ENCODE assay signal across 8 cellular contexts in genomic region chr1:111733183-111733995, GRCh38. TPM values are rescaled to one million over a fixed set of nuclear protein-coding genes. Genes with fewer than 3 reads are reported as not detected.
DNase-seq lines count a peak whose midpoint lies in the region; ATAC-seq and TF ChIP-seq lines count a peak whose summit lies in the region.

No MANE protein-coding gene starts in this region.

- no peak overlapping the region for H3K4me3 ChIP-seq in fibroblast of the aortic adventitia (ENCODE audit: low read depth, low read length)
- no peak overlapping the region for H3K4me3 ChIP-seq in Karpas-422 (ENCODE audit: low read length)

- no peak overlapping the region for H2AFZ ChIP-seq in Karpas-422 (ENCODE audit: low read length)

- H3K36me3 ChIP-seq in Karpas-422 (ENCODE audit: insufficient read depth, low read length) = no peaks in the 10 kb centered on the region

- no peaks in the 10 kb centered on the region for H3K27me3 ChIP-seq in Karpas-422 (ENCODE audit: low read length)

- no peaks in the 10 kb centered on the region for H3K9me2 ChIP-seq in Karpas-422 (replicated peaks; ENCODE audit: insufficient read depth, low read length)

- H3K27ac ChIP-seq in RWPE1 (peak overlapping the region; percentile 59), Karpas-422 (ENCODE audit: low read length) (no peak overlapping the region)

- H3K27me3 Mint-ChIP-seq in progenitor cell of endocrine pancreas = peaks cover 11% of the 10 kb centered on the region

- peak; percentile 59 for DNase-seq in GDM1 (lab: John Stamatoyannopoulos, UW)
- no peak for DNase-seq in RWPE1 (ENCODE audit: low spot score)
- peak; percentile 51 for DNase-seq in fibroblast of the aortic adventitia (ENCODE audit: low read depth)
- DNase-seq in progenitor cell of endocrine pancreas (ENCODE audit: low spot score, unreplicated experiment) = no peak
- DNase-seq in Karpas-422 = no peak
- DNase-seq in GM10266 (ENCODE audit: extremely low spot score) = no peak

- no peaks in the 10 kb centered on the region for H3K9me3 Mint-ChIP-seq in progenitor cell of endocrine pancreas (ENCODE audit: low read depth)

- H3K4me2 ChIP-seq in Karpas-422 (ENCODE audit: low read depth, low read length, poor library complexity, severe bottlenecking) = no peak overlapping the region

- CTCF ChIA-PET in RWPE1 (lab: Yijun Ruan, JAX) = interaction anchor here (1.1 kb wide), 1 partner anchor 19 kb away, joined by 4 read pairs; no protein-coding TSS in a partner anchor

- H3K9me3 ChIP-seq in Karpas-422 (ENCODE audit: low read length) = no peaks in the 10 kb centered on the region

- no peaks in the 10 kb centered on the region for H3K79me2 ChIP-seq in Karpas-422 (ENCODE audit: low read length)

- peaks cover 12% of the 10 kb centered on the region; the same call in 1 of the 2 replicates for H4K20me1 ChIP-seq in Karpas-422 (ENCODE audit: insufficient read depth, low read depth, low read length)

- POLR2A ChIA-PET in RWPE1 (lab: Yijun Ruan, JAX; ENCODE audit: low non-redundant PET) = no interaction called here

- H3K4me1 Mint-ChIP-seq in progenitor cell of endocrine pancreas (ENCODE audit: low read depth) = peaks cover 14% of the 10 kb centered on the region

- H3K4me1 ChIP-seq in Karpas-422 (ENCODE audit: low read length) = peaks cover 20% of the 10 kb centered on the region

- no peak overlapping the region for H3K9ac ChIP-seq in Karpas-422 (ENCODE audit: low read length)

- peak overlapping the region; percentile 50 for H3K27ac Mint-ChIP-seq in progenitor cell of endocrine pancreas

- no peaks in the 10 kb centered on the region for H3K36me3 Mint-ChIP-seq in progenitor cell of endocrine pancreas (ENCODE audit: insufficient read depth)

- ATAC-seq in HG03460 (IDR thresholded peaks at IDR 0.05; ENCODE audit: unreplicated experiment) (no peak), HG03159 (IDR thresholded peaks at IDR 0.05; ENCODE audit: unreplicated experiment) (no peak)

- no peak overlapping the region for H3K4me3 Mint-ChIP-seq in progenitor cell of endocrine pancreas (ENCODE audit: low read depth)

- no peak for TF ChIP-seq CTCF in RWPE1 (conservative IDR thresholded peaks at IDR 0.05; ENCODE audit: low read depth)
- no peak for TF ChIP-seq CTCF in fibroblast of the aortic adventitia (IDR thresholded peaks at IDR 0.05; ENCODE audit: insufficient read depth, low read length)
- TF ChIP-seq CTCF in progenitor cell of endocrine pancreas (IDR thresholded peaks at IDR 0.05; ENCODE audit: unreplicated experiment) = no peak
- TF ChIP-seq CTCF in GM10266 (IDR thresholded peaks at IDR 0.05; ENCODE audit: control insufficient read depth, insufficient read depth, low read depth, missing control alignments) = no peak

RNA-seq across cellular contexts. Expression of gene INKA2, which starts 5.8 kb away (rescaled TPM):
- 0.27 TPM in 1 of 2 replicates, not detected in the other for total RNA-seq in fibroblast of the aortic adventitia (ENCODE audit: low replicate concordance)
- total RNA-seq in progenitor cell of endocrine pancreas = 4.4 and 5.8 TPM in 2 replicates
- 1.1 and 1.6 TPM in 2 replicates for total RNA-seq in Karpas-422 (2014; rRNA removed; shearing (Covaris generic); ENCODE audit: low replicate concordance)

RNA-seq across cellular contexts. Expression of gene DDX20, which starts 22.3 kb away (rescaled TPM):
- total RNA-seq in fibroblast of the aortic adventitia (ENCODE audit: low replicate concordance) (16.7 and 17.1 TPM in 2 replicates), progenitor cell of endocrine pancreas (18.4 and 18.6 TPM in 2 replicates)
- 20.6 and 33.3 TPM in 2 replicates for total RNA-seq in Karpas-422 (2014; rRNA removed; shearing (Covaris generic); ENCODE audit: low replicate concordance)

Comparison
In these comparisons a context has a peak if more than half of its experiments do, and no peak if none do; other contexts are left out.
1. DNase-seq: peak in GDM1 (single experiment) and fibroblast of the aortic adventitia (single experiment); none in RWPE1 (single experiment), progenitor cell of endocrine pancreas (single experiment), Karpas-422 (single experiment) and GM10266 (single experiment).